8 cellular contexts compared by ENCODE assay signal in the genomic region with DNA sequence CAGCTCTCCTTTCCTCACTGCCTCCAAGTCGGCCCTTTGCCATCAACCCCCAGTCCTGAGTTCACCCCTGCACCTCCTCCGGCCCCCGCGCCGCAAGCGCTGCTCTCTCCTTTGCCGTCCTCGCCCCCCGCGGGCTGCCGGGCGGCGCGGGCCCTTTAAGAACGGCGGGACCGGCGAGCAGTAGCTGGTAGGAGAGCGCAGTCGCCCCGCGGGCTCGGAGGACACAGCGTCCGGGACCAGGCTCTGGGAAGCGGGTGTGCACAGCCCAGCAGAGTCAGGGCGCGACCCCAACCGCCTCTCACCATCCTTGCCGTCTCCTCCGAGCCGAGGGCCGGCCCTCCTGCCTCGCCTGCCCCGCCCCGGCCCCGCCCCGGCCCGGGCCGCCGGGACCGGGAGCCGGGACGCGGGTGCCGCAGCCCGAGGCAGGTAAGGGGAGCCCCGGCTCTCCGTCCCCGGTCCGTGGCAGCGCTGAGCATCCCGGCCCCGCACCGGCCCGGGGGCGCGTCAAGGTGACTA. TPM values are rescaled to one million over a fixed set of nuclear protein-coding genes. Genes with fewer than 3 reads are reported as not detected.
A peak's percentile ranks its signal among the peaks of the same experiment; 100 is the strongest.
DNase-seq lines count a peak whose midpoint lies in the region; ATAC-seq and TF ChIP-seq lines count a peak whose summit lies in the region.

A gene (plus strand): TSS at position 198 of the 516 bp plus-strand sequence. CDS start 914 bp downstream, outside the sequence.

- intact Hi-C loops in activated CD4-positive, alpha-beta T cell treated with anti-CD3 and anti-CD28 coated beads, Interleukin-2, amount 10 ng/mL, durations not matched to agents 24 days and 14 days (cut with micrococcal nuclease): loop anchor here (5.0 kb wide), 1 partner anchor 173 kb away; no protein-coding TSS in a partner anchor

- no peak within 1 kb of the TSS for H3K27ac Mint-ChIP-seq in activated CD4-positive, alpha-beta T cell treated with anti-CD3 and anti-CD28 coated beads, Interleukin-2, amount 10 ng/mL, durations not matched to agents 24 days and 14 days
- no peak within 1 kb of the TSS for H3K27ac Mint-ChIP-seq in nephron

- H3K27me3 Mint-ChIP-seq in activated CD4-positive, alpha-beta T cell treated with anti-CD3 and anti-CD28 coated beads, Interleukin-2, amount 10 ng/mL, durations not matched to agents 24 days and 14 days: peaks cover 67% of the 10 kb centered on the region
- peaks cover 66% of the 10 kb centered on the region for H3K27me3 Mint-ChIP-seq in nephron (ENCODE audit: low read depth)

- H3K4me3 Mint-ChIP-seq in activated CD4-positive, alpha-beta T cell treated with anti-CD3 and anti-CD28 coated beads, Interleukin-2, amount 10 ng/mL, durations not matched to agents 24 days and 14 days: peak within 1 kb of the TSS; percentile 78
- peak within 1 kb of the TSS; percentile 75 to 86 (median 84) for H3K4me3 Mint-ChIP-seq in nephron

- H3K9me3 Mint-ChIP-seq in activated CD4-positive, alpha-beta T cell treated with anti-CD3 and anti-CD28 coated beads, Interleukin-2, amount 10 ng/mL, durations not matched to agents 24 days and 14 days: no peaks in the 10 kb centered on the region
- H3K9me3 Mint-ChIP-seq in nephron: no peaks in the 10 kb centered on the region

- no peak within 1 kb of the TSS for H3K27ac ChIP-seq in esophagus (ENCODE audit: low read depth in 2 of 2, low read length in 1 of 2)

- H3K4me1 ChIP-seq in esophagus (ENCODE audit: control insufficient read depth in 2 of 2, insufficient read depth in 2 of 2, low read length in 1 of 2): peaks cover 0 to 19% of the 10 kb centered on the region in 2 donors

- DNase-seq in activated gamma-delta T cell (lab: John Stamatoyannopoulos, UW) (peak; percentile 16), activated gamma-delta T cell treated with Interleukin-2 at 50 U/mL for 16 hours (no peak), SIG-M5 treated with dmso at 0.1 percent for 504 hours (lab: John Stamatoyannopoulos, UW; ENCODE audit: unreplicated experiment) (no peak)
- peak; percentile 81 for DNase-seq in activated CD4-positive, alpha-beta T cell treated with anti-CD3 and anti-CD28 coated beads, Interleukin-2, amount 10 ng/mL, durations not matched to agents 24 days and 14 days

- peaks cover 4% of the 10 kb centered on the region for H3K4me1 Mint-ChIP-seq in activated CD4-positive, alpha-beta T cell treated with anti-CD3 and anti-CD28 coated beads, Interleukin-2, amount 10 ng/mL, durations not matched to agents 24 days and 14 days
- peaks cover 10% of the 10 kb centered on the region for H3K4me1 Mint-ChIP-seq in nephron

- no peak for TF ChIP-seq CTCF in nephron (IDR thresholded peaks at IDR 0.05; ENCODE audit: unreplicated experiment in 3 of 3)

- H3K27me3 ChIP-seq in esophagus (ENCODE audit: control insufficient read depth in 1 of 2, insufficient read depth in 2 of 2, low read length in 2 of 2): peaks cover 0 to 5% of the 10 kb centered on the region in 2 donors

- H3K4me3 ChIP-seq in esophagus (ENCODE audit: low read depth in 1 of 2, low read length in 2 of 2): peak within 1 kb of the TSS; percentile 43 to 66

- no peaks in the 10 kb centered on the region for H3K36me3 ChIP-seq in esophagus (ENCODE audit: control insufficient read depth in 2 of 2, insufficient read depth in 2 of 2, low read length in 1 of 2)

- 0 to 1% methylated on average over 36 to 58 of the region's 58 CpGs for WGBS in esophagus, 2 donors

- H3K9me3 ChIP-seq in esophagus (ENCODE audit: control insufficient read depth in 2 of 2, insufficient read depth in 1 of 2, low read depth in 1 of 2, low read length in 1 of 2): no peaks in the 10 kb centered on the region

- no peaks in the 10 kb centered on the region for H3K36me3 Mint-ChIP-seq in activated CD4-positive, alpha-beta T cell treated with anti-CD3 and anti-CD28 coated beads, Interleukin-2, amount 10 ng/mL, durations not matched to agents 24 days and 14 days (ENCODE audit: low read depth)
- H3K36me3 Mint-ChIP-seq in nephron (ENCODE audit: low read depth): no peaks in the 10 kb centered on the region

- no peak for ATAC-seq in GM19467 (IDR thresholded peaks at IDR 0.05; ENCODE audit: unreplicated experiment)
- no peak for ATAC-seq in HG02970 (IDR thresholded peaks at IDR 0.05; ENCODE audit: low FRiP score, unreplicated experiment)

RNA-seq across cellular contexts. Expression of the gene that starts here (rescaled TPM):
- total RNA-seq in activated CD4-positive, alpha-beta T cell treated with anti-CD3 and anti-CD28 coated beads, Interleukin-2, amount 10 ng/mL, durations not matched to agents 24 days and 14 days: 0.07 TPM in 1 of 2 replicates, not detected in the other
- under 1 TPM; 0.21 to 0.81 TPM for polyA plus RNA-seq in esophagus

Comparison
In these comparisons a context has a peak if more than half of its experiments do, and no peak if none do; other contexts are left out.
1. Peak in DNase-seq in activated CD4-positive, alpha-beta T cell treated with anti-CD3 and anti-CD28 coated beads, Interleukin-2, amount 10 ng/mL, durations not matched to agents 24 days and 14 days; RNA of the gene not detected or under 1 TPM.